Comparison of ENCODE assay signal across 19 cellular contexts in the genomic region with DNA sequence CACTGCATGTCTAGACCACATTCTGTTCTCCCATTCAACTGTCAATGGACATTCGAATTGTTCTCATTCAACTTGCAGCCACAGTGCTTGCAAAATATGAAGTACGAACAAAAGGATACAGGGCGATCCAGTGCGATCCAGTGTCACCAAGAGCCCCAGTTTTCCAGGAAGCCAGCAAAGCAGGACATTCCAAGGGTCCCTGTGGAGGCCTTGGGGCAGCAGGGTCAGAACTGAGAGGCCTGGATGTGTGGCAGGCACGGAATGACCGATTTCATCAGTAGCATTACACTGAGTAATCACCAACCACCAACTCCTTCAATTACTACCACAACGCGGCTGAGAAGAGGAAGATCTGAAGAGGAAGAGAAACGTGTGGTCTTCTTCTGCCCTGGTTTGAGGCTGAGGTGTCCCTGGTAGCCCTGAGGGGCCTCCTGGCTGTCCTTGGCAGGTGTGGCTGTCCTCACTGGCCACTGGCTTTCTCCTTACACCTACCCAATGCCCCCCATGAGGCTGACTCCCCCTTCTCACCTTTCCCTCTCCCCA.
DNase-seq lines count a peak whose midpoint lies in the region; ATAC-seq and TF ChIP-seq lines count a peak whose summit lies in the region.
"Had no signal": no experiment of that assay in that cellular context is flagged by ENCODE, and none has a peak within 500 bp of the region (broad histone marks: within the 10 kb centered on the region; RNA-seq: fewer than 3 reads in every experiment).

No MANE protein-coding gene starts in this region.

- H3K4me1 ChIP-seq in mesendoderm (ENCODE audit: control insufficient read depth, low read depth, low read length), result no peaks in the 10 kb centered on the region

- no peak overlapping the region for H3K23ac ChIP-seq in mesendoderm (ENCODE audit: low read length)

- H3K4ac ChIP-seq in mesendoderm (ENCODE audit: low read depth, low read length), result no peak overlapping the region

- H3K18ac ChIP-seq in mesendoderm (ENCODE audit: low read length), result no peak overlapping the region

- H3K79me1 ChIP-seq in mesendoderm (ENCODE audit: low read length), result no peaks in the 10 kb centered on the region

- H2BK5ac ChIP-seq in mesendoderm (ENCODE audit: low read length), result no peak overlapping the region

- no peak overlapping the region for H3K9ac ChIP-seq in mesendoderm (ENCODE audit: low read length)

- no peak overlapping the region for H3K4me2 ChIP-seq in mesendoderm (ENCODE audit: low read length)

- H3K4me3 Mint-ChIP-seq in stimulated activated naive CD8-positive, alpha-beta T cell treated with anti-CD3 and anti-CD28 coated beads, Interleukin-15, amount 100 ng/mL, for 72 hours, result no peak overlapping the region
- H3K4me3 Mint-ChIP-seq in activated CD8-positive, alpha-beta memory T cell treated with anti-CD3 and anti-CD28 coated beads, Interleukin-2, amount 10 ng/mL, durations not matched to agents 7 days and 5 days, result no peak overlapping the region
- H3K4me3 Mint-ChIP-seq: central memory CD8-positive, alpha-beta T cell had no signal

- H3K36me3 ChIP-seq in mesendoderm (ENCODE audit: control insufficient read depth, insufficient read depth, low read length), result no peaks in the 10 kb centered on the region
- H3K36me3 ChIP-seq: stomach, vagina had no signal

- H3K27ac ChIP-seq in HL-60 (replicated peaks) (no peak overlapping the region), mesendoderm (ENCODE audit: low read depth, low read length) (no peak overlapping the region)
- H3K27ac ChIP-seq: stomach, vagina had no signal

- H2BK120ac ChIP-seq in mesendoderm (ENCODE audit: low read depth, low read length), result no peak overlapping the region

- DNase-seq in stimulated activated naive CD8-positive, alpha-beta T cell treated with anti-CD3 and anti-CD28 coated beads, Interleukin-15, amount 100 ng/mL, for 72 hours, result no peak
- no peak for DNase-seq in stimulated activated naive CD8-positive, alpha-beta T cell treated with anti-CD3 and anti-CD28 coated beads, Interleukin-15, Interleukin-2, amounts not matched to agents 100 U/mL and 50 U/mL, for 24 hours
- DNase-seq in HL-60 (ENCODE audit: low read depth in 1 of 2, low spot score in 1 of 2) (peak; percentile 24 to 60), iPS-NIHi7 (ENCODE audit: extremely low spot score) (no peak), NCI-H146 treated with DMSO at 0.1 percent for 48 hours (lab: John Stamatoyannopoulos, UW; ENCODE audit: unreplicated experiment) (no peak), mesendoderm (no peak), G401 (ENCODE audit: low spot score) (no peak)
- DNase-seq in activated CD8-positive, alpha-beta memory T cell treated with anti-CD3 and anti-CD28 coated beads, Interleukin-2, amount 10 ng/mL, durations not matched to agents 7 days and 5 days, result no peak
- DNase-seq: activated CD4-positive, alpha-beta T cell treated with anti-CD3 and anti-CD28 coated beads for 4 hours; CD4-positive, alpha-beta memory T cell; effector memory CD4-positive, alpha-beta T cell; MM.1S; NCI-H774; stomach; T1000 had no signal

- no peak overlapping the region for H3K4me3 ChIP-seq in HL-60 (replicated peaks; ENCODE audit: insufficient read depth, low read length)
- H3K4me3 ChIP-seq in mesendoderm (ENCODE audit: low read length), result no peak overlapping the region
- H3K4me3 ChIP-seq: skin epidermis, stomach, vagina had no signal

- H3K27me3 Mint-ChIP-seq in stimulated activated naive CD8-positive, alpha-beta T cell treated with anti-CD3 and anti-CD28 coated beads, Interleukin-15, amount 100 ng/mL, for 72 hours, result peaks cover 13% of the 10 kb centered on the region
- peaks cover 25% of the 10 kb centered on the region for H3K27me3 Mint-ChIP-seq in activated CD8-positive, alpha-beta memory T cell treated with anti-CD3 and anti-CD28 coated beads, Interleukin-2, amount 10 ng/mL, durations not matched to agents 7 days and 5 days

- CTCF ChIA-PET in activated CD8-positive, alpha-beta memory T cell treated with anti-CD3 and anti-CD28 coated beads, Interleukin-2, amount 10 ng/mL, durations not matched to agents 7 days and 5 days (lab: Charles Lee), result no interaction called here

- H4K5ac ChIP-seq in mesendoderm (ENCODE audit: low read length), result no peak overlapping the region

- no peak overlapping the region for H2BK15ac ChIP-seq in mesendoderm (replicated peaks; ENCODE audit: low read depth)

- H3K9me3 Mint-ChIP-seq in stimulated activated naive CD8-positive, alpha-beta T cell treated with anti-CD3 and anti-CD28 coated beads, Interleukin-15, amount 100 ng/mL, for 72 hours, result no peaks in the 10 kb centered on the region
- H3K9me3 Mint-ChIP-seq in activated CD8-positive, alpha-beta memory T cell treated with anti-CD3 and anti-CD28 coated beads, Interleukin-2, amount 10 ng/mL, durations not matched to agents 7 days and 5 days (ENCODE audit: low read depth), result no peaks in the 10 kb centered on the region
- H3K9me3 Mint-ChIP-seq: CD4-positive, alpha-beta memory T cell; central memory CD8-positive, alpha-beta T cell had no signal

- H3K27me3 ChIP-seq in HL-60 (ENCODE audit: insufficient read depth, poor library complexity, severe bottlenecking), result peaks cover 4% of the 10 kb centered on the region
- no peaks in the 10 kb centered on the region for H3K27me3 ChIP-seq in mesendoderm (ENCODE audit: insufficient read depth, low read length, poor library complexity)
- H3K27me3 ChIP-seq: vagina had no signal

- H2AK5ac ChIP-seq in mesendoderm (ENCODE audit: low read length), result no peak overlapping the region

- H3K56ac ChIP-seq in mesendoderm (ENCODE audit: low read length), result no peak overlapping the region

- no peaks in the 10 kb centered on the region for H3K36me3 Mint-ChIP-seq in activated CD8-positive, alpha-beta memory T cell treated with anti-CD3 and anti-CD28 coated beads, Interleukin-2, amount 10 ng/mL, durations not matched to agents 7 days and 5 days
- H3K36me3 Mint-ChIP-seq: CD4-positive, alpha-beta memory T cell had no signal

- ATAC-seq in stimulated activated naive CD8-positive, alpha-beta T cell treated with anti-CD3 and anti-CD28 coated beads, Interleukin-15, amount 100 ng/mL, for 72 hours, result peak; percentile 40
- no peak for ATAC-seq in stimulated activated naive CD8-positive, alpha-beta T cell treated with anti-CD3 and anti-CD28 coated beads, Interleukin-15, Interleukin-2, amounts not matched to agents 100 U/mL and 50 U/mL, for 24 hours
- peak; percentile 53 for ATAC-seq in activated CD8-positive, alpha-beta memory T cell treated with anti-CD3 and anti-CD28 coated beads, Interleukin-2, amount 10 ng/mL, durations not matched to agents 7 days and 5 days
- ATAC-seq: left lobe of liver had no signal

- in situ Hi-C loops in G401 (cut with HindIII; ENCODE audit: low sequenced_read_pairs), result no loop called here

- H3K27ac Mint-ChIP-seq in stimulated activated naive CD8-positive, alpha-beta T cell treated with anti-CD3 and anti-CD28 coated beads, Interleukin-15, amount 100 ng/mL, for 72 hours, result no peak overlapping the region
- H3K27ac Mint-ChIP-seq in activated CD8-positive, alpha-beta memory T cell treated with anti-CD3 and anti-CD28 coated beads, Interleukin-2, amount 10 ng/mL, durations not matched to agents 7 days and 5 days, result no peak overlapping the region

- no CpG with 5 or more reads among the region's 9 CpGs for WGBS in mesendoderm (ENCODE audit: extremely low coverage, insufficient coverage, low lambda C conversion rate)

- peaks cover 29% of the 10 kb centered on the region for H3K4me1 Mint-ChIP-seq in stimulated activated naive CD8-positive, alpha-beta T cell treated with anti-CD3 and anti-CD28 coated beads, Interleukin-15, amount 100 ng/mL, for 72 hours
- peaks cover 29% of the 10 kb centered on the region for H3K4me1 Mint-ChIP-seq in activated CD8-positive, alpha-beta memory T cell treated with anti-CD3 and anti-CD28 coated beads, Interleukin-2, amount 10 ng/mL, durations not matched to agents 7 days and 5 days

- no peak for TF ChIP-seq CTCF in HL-60 (IDR thresholded peaks at IDR 0.05; ENCODE audit: insufficient read depth, low read length)

- H3K79me2 ChIP-seq in mesendoderm (ENCODE audit: control insufficient read depth, insufficient read depth, low read length), result no peaks in the 10 kb centered on the region

- no peak overlapping the region for H4K8ac ChIP-seq in mesendoderm (ENCODE audit: low read depth, low read length)

Comparison
In these comparisons a context has a peak if more than half of its experiments do, and no peak if none do; other contexts are left out.
1. DNase-seq: peak in HL-60 (2 of 2); none in stimulated activated naive CD8-positive, alpha-beta T cell treated with anti-CD3 and anti-CD28 coated beads, Interleukin-15, amount 100 ng/mL, for 72 hours (0 of 2), stimulated activated naive CD8-positive, alpha-beta T cell treated with anti-CD3 and anti-CD28 coated beads, Interleukin-15, Interleukin-2, amounts not matched to agents 100 U/mL and 50 U/mL, for 24 hours (single experiment), activated CD8-positive, alpha-beta memory T cell treated with anti-CD3 and anti-CD28 coated beads, Interleukin-2, amount 10 ng/mL, durations not matched to agents 7 days and 5 days (single experiment), iPS-NIHi7 (single experiment), NCI-H146 treated with DMSO at 0.1 percent for 48 hours (single experiment), mesendoderm (single experiment) and G401 (single experiment).